Comparison of ENCODE assay signal across 13 cellular contexts in the genomic region with DNA sequence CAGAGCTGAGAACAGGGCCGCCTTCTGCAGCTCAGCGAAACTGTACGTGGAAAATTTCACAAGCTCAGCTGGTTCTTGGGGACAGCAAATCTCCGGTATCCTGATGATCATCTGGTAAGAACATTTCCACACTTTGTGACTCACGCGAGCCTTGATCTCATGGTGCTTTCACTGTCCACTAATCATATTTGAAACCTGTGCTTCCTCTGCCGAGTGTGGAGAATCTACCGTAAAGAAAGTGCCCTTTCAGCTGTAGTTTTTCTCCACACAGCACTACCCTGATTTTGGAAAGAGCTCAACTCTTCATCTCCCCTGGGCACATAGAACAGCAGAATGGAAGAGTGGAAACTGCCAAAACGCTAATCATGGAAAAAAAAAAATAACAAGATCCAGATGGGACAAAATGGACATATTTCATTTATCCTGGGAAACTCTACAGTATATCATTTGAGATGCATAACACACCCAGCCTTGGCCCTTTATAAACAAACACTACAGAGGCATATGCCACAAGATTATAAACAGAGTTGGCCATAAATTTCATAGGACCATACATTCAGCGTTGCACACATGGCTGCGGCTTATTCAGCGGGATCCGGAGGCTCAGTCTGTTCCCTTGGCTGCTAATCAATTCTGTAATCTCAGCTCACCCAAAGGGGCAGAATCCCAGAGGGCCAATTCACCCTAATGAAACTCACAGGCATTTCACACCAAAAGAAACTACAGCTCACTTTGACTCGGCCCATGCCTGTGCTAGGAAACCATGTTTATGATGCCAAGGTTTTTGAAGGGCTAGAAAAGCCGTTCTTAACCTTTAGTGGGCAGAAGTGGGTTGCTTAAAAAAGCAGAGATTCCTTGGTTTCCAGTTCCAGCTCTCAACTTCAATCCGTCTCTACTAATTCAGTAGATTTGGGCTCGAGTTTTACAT.
DNase-seq lines count a peak whose midpoint lies in the region; ATAC-seq, FAIRE-seq and TF ChIP-seq lines count a peak whose summit lies in the region.
"Had no signal": no experiment of that assay in that cellular context is flagged by ENCODE, and none has a peak within 500 bp of the region (broad histone marks: within the 10 kb centered on the region; RNA-seq: fewer than 3 reads in every experiment).

No MANE protein-coding gene starts in this region.

- H3K9me2 ChIP-seq in GM23338 (ENCODE audit: insufficient read depth) = peaks cover 14% of the 10 kb centered on the region

- peaks cover 9% of the 10 kb centered on the region; the same call in 1 of the 3 replicates for H3K9me3 Mint-ChIP-seq in GM23338
- no peaks in the 10 kb centered on the region for H3K9me3 Mint-ChIP-seq in astrocyte (ENCODE audit: unreplicated experiment)

- H3K4me2 ChIP-seq in GM23338 (no peak overlapping the region), astrocyte (ENCODE audit: low read length) (peak overlapping the region; percentile 12)

- H3K4me3 Mint-ChIP-seq in GM23338 = no peak overlapping the region
- H3K4me3 Mint-ChIP-seq in astrocyte (ENCODE audit: unreplicated experiment) = no peak overlapping the region
- H3K4me3 Mint-ChIP-seq: activated naive CD4-positive, alpha-beta T cell treated with anti-CD3 and anti-CD28 coated beads, Interleukin-2, amount 50 U/mL, for 24 hours had no signal

- H3K27me3 ChIP-seq in GM23338 (ENCODE audit: insufficient read depth) (no peaks in the 10 kb centered on the region), astrocyte (ENCODE audit: insufficient read depth, low read length) (no peaks in the 10 kb centered on the region), left ventricle myocardium inferior (ENCODE audit: low read depth) (no peaks in the 10 kb centered on the region), subcutaneous abdominal adipose tissue (ENCODE audit: control insufficient read depth in 5 of 5, insufficient read depth in 4 of 5, low read length in 5 of 5) (no peaks in the 10 kb centered on the region), colonic mucosa (no peaks in the 10 kb centered on the region)

- H3K9ac ChIP-seq in astrocyte (ENCODE audit: low read length) = no peak overlapping the region
- peak overlapping the region in 1 of 5 donors; percentile 54 for H3K9ac ChIP-seq in subcutaneous abdominal adipose tissue (ENCODE audit: low read length in 5 of 5)
- H3K9ac ChIP-seq in colonic mucosa (ENCODE audit: low read depth in 2 of 2, low read length in 2 of 2) = no peak overlapping the region

- TF ChIP-seq CTCF in GM23338 (conservative IDR thresholded peaks at IDR 0.05; ENCODE audit: low read depth in 2 of 2) (peak in 1 of 2 experiments; percentile 16; a peak in 2 of 4 replicates), astrocyte (IDR thresholded peaks at IDR 0.05; ENCODE audit: insufficient read depth, low read depth, low read length) (no peak), left ventricle myocardium inferior (IDR thresholded peaks at IDR 0.05; ENCODE audit: borderline replicate concordance) (no peak), colonic mucosa (IDR thresholded peaks at IDR 0.05) (no peak)

- H3K9me3 ChIP-seq in astrocyte (ENCODE audit: insufficient read depth, low read depth, low read length) (no peaks in the 10 kb centered on the region), left ventricle myocardium inferior (replicated peaks) (no peaks in the 10 kb centered on the region), subcutaneous abdominal adipose tissue (ENCODE audit: control insufficient read depth in 5 of 5, low read length in 5 of 5) (no peaks in the 10 kb centered on the region), colonic mucosa (no peaks in the 10 kb centered on the region)

- H3K79me2 ChIP-seq in GM23338 (replicated peaks; ENCODE audit: insufficient read depth) = no peaks in the 10 kb centered on the region
- H3K79me2 ChIP-seq in astrocyte (ENCODE audit: insufficient read depth, low read length) = no peaks in the 10 kb centered on the region

- no peak for FAIRE-seq in astrocyte (lab: Jason Lieb, UNC)
- FAIRE-seq: HTR-8/SVneo had no signal

- H3F3A ChIP-seq in GM23338 (replicated peaks; ENCODE audit: low read depth) = no peaks in the 10 kb centered on the region

- intact Hi-C loops in left ventricle myocardium inferior (cut with micrococcal nuclease) (no loop called here), colonic mucosa (cut with DNase I) (no loop called here)

- no peak overlapping the region for H3K4me3 ChIP-seq in GM23338
- H3K4me3 ChIP-seq in astrocyte (ENCODE audit: insufficient read depth, low read depth, low read length) = no peak overlapping the region
- peak overlapping the region; percentile 36 for H3K4me3 ChIP-seq in left ventricle myocardium inferior
- peak overlapping the region; percentile 43 to 66 (median 57) for H3K4me3 ChIP-seq in subcutaneous abdominal adipose tissue (ENCODE audit: low read depth in 1 of 5, low read length in 5 of 5)
- H3K4me3 ChIP-seq in colonic mucosa = no peak overlapping the region

- H3K27ac Mint-ChIP-seq in GM23338 (no peak overlapping the region; the same call in 1 of the 2 replicates), astrocyte (ENCODE audit: unreplicated experiment) (no peak overlapping the region)
- H3K27ac Mint-ChIP-seq: activated naive CD4-positive, alpha-beta T cell treated with anti-CD3 and anti-CD28 coated beads, Interleukin-2, amount 50 U/mL, for 24 hours had no signal

- H3K27me3 Mint-ChIP-seq in GM23338 (ENCODE audit: insufficient read depth, low read depth, poor library complexity) (no peaks in the 10 kb centered on the region), astrocyte (ENCODE audit: low read depth, unreplicated experiment) (no peaks in the 10 kb centered on the region)
- H3K27me3 Mint-ChIP-seq: activated naive CD4-positive, alpha-beta T cell treated with anti-CD3 and anti-CD28 coated beads, Interleukin-2, amount 50 U/mL, for 24 hours had no signal

- peaks cover 5% of the 10 kb centered on the region for H3K4me1 ChIP-seq in GM23338 (ENCODE audit: insufficient read depth)
- no peaks in the 10 kb centered on the region for H3K4me1 ChIP-seq in astrocyte (ENCODE audit: insufficient read depth, low read length)
- peaks cover 5% of the 10 kb centered on the region for H3K4me1 ChIP-seq in left ventricle myocardium inferior
- peaks cover 0 to 13% (median 11%) of the 10 kb centered on the region in 5 donors for H3K4me1 ChIP-seq in subcutaneous abdominal adipose tissue (ENCODE audit: control insufficient read depth in 5 of 5, insufficient read depth in 5 of 5, low read length in 5 of 5)
- H3K4me1 ChIP-seq in colonic mucosa = no peaks in the 10 kb centered on the region

- H3K4me1 Mint-ChIP-seq in GM23338 = peaks cover 19% of the 10 kb centered on the region
- H3K4me1 Mint-ChIP-seq in astrocyte (ENCODE audit: low read depth, unreplicated experiment) = no peaks in the 10 kb centered on the region
- H3K4me1 Mint-ChIP-seq: activated naive CD4-positive, alpha-beta T cell treated with anti-CD3 and anti-CD28 coated beads, Interleukin-2, amount 50 U/mL, for 24 hours had no signal

- H4K20me1 ChIP-seq in GM23338 (replicated peaks; ENCODE audit: insufficient read depth) (no peaks in the 10 kb centered on the region), astrocyte (ENCODE audit: insufficient read depth, low read length) (no peaks in the 10 kb centered on the region)

- no peak for DNase-seq in GM23338 (ENCODE audit: low spot score)
- no peak for DNase-seq in astrocyte (ENCODE audit: low read depth)
- DNase-seq in left ventricle myocardium inferior = no peak
- DNase-seq in NAMALWA (ENCODE audit: low spot score) = no peak
- no peak for DNase-seq in colonic mucosa
- no peak for DNase-seq in stimulated activated CD4-positive, alpha-beta T cell treated with anti-CD3 and anti-CD28 coated beads, Interleukin-4, amount 100 ng/mL, for 1 hour
- DNase-seq: mammary epithelial cell; NCI-H2081; stimulated activated naive CD4-positive, alpha-beta T cell treated with Interleukin-2 at 50 U/mL for 16 hours had no signal

- H2AFZ ChIP-seq in GM23338 = peak overlapping the region; percentile 40; the same call in 1 of the 2 replicates
- H2AFZ ChIP-seq in astrocyte (ENCODE audit: low read depth, low read length) = no peak overlapping the region

- H3K27ac ChIP-seq in GM23338 (ENCODE audit: low read depth) = no peak overlapping the region
- H3K27ac ChIP-seq in astrocyte (ENCODE audit: low read depth, low read length) = no peak overlapping the region
- H3K27ac ChIP-seq in left ventricle myocardium inferior (replicated peaks) = peak overlapping the region; percentile 3
- H3K27ac ChIP-seq in subcutaneous abdominal adipose tissue (ENCODE audit: low read depth, low read length) = peak overlapping the region; percentile 45
- no peak overlapping the region for H3K27ac ChIP-seq in colonic mucosa

- 0 out of 2 replicates have a peak, but pooled peaks cover 6% of the 10 kb centered on the region for H3K36me3 ChIP-seq in GM23338 (ENCODE audit: insufficient read depth)
- H3K36me3 ChIP-seq in astrocyte (ENCODE audit: insufficient read depth, low read length) = no peaks in the 10 kb centered on the region
- no peaks in the 10 kb centered on the region for H3K36me3 ChIP-seq in left ventricle myocardium inferior
- H3K36me3 ChIP-seq in subcutaneous abdominal adipose tissue (ENCODE audit: control insufficient read depth in 5 of 5, insufficient read depth in 5 of 5, low read length in 5 of 5) = no peaks in the 10 kb centered on the region
- H3K36me3 ChIP-seq in colonic mucosa = no peaks in the 10 kb centered on the region

- H3K36me3 Mint-ChIP-seq in GM23338 (ENCODE audit: low read depth) = peaks cover 10% of the 10 kb centered on the region; the same call in 2 of the 3 replicates
- no peaks in the 10 kb centered on the region for H3K36me3 Mint-ChIP-seq in astrocyte (ENCODE audit: low read depth, unreplicated experiment)
- H3K36me3 Mint-ChIP-seq: activated naive CD4-positive, alpha-beta T cell treated with anti-CD3 and anti-CD28 coated beads, Interleukin-2, amount 50 U/mL, for 24 hours had no signal

- no peak for ATAC-seq in GM23338
- no peak for ATAC-seq in HG03442 (IDR thresholded peaks at IDR 0.05; ENCODE audit: unreplicated experiment)

TF ChIP-seq in GM23338, 12 proteins besides CTCF, POLR2A, EP300 and RAD21 (continues in another document):
- TF ChIP-seq POLR2AphosphoS5 (IDR thresholded peaks at IDR 0.05; ENCODE audit: low read depth) = no peak
- no peak for TF ChIP-seq EZH2 (IDR thresholded peaks at IDR 0.05; ENCODE audit: low read depth, unreplicated experiment)

Comparison
In these comparisons a context has a peak if more than half of its experiments do, and no peak if none do; other contexts are left out.
1. H3K27ac ChIP-seq: peak in left ventricle myocardium inferior (single experiment) and subcutaneous abdominal adipose tissue (single experiment); none in GM23338 (single experiment), astrocyte (single experiment) and colonic mucosa (single experiment).
2. H3K4me3 ChIP-seq: peak in left ventricle myocardium inferior (single experiment) and subcutaneous abdominal adipose tissue (5 of 5); none in GM23338 (single experiment), astrocyte (single experiment) and colonic mucosa (single experiment).